Comparison of ENCODE assay signal across 8 cellular contexts in the genomic region with DNA sequence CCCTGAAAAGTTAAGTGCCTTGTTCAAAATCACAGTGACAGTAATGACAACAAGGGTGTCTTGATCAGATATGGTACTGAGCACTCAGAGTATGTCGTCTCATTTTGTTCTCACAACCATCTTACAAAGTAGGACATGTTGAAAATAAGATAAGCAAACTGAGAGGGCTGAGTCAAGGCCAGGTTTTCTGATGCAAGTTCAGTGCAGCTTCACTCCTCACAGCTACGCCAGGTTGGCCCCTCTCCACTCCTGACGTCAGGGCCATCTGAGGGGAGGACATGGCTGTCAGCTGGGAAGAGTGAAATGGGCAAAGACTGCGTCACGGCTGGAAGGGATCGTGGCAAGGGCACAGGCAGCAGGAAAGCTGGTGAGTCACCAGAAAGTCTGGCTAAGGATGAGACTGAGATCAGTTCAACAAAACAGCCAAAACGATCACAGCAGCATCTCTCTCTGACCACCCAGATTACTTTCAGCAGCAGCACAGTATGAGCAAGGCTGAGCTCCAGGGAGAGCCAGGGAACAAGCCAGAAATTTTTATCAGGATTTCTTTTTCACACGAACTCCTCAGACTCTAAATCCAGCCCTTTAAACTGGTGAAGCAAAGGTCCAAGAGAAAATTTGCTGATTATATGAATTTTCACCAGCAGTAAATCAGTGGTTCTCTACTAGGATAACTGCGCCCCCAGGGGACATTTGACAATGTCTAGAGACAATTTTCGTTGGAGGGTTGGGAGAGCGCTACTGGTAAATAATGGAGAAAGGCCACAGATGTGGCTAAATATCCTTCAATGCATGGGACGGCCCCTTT.
DNase-seq lines count a peak whose midpoint lies in the region; ATAC-seq and TF ChIP-seq lines count a peak whose summit lies in the region.

No MANE protein-coding gene starts in this region.

- H3K27me3 ChIP-seq in Karpas-422 (ENCODE audit: low read length) = no peaks in the 10 kb centered on the region

- ATAC-seq in GM19455 (IDR thresholded peaks at IDR 0.05; ENCODE audit: unreplicated experiment) (no peak), GM21717 (IDR thresholded peaks at IDR 0.05; ENCODE audit: unreplicated experiment) (no peak)

- no peak for TF ChIP-seq CTCF in coronary artery (IDR thresholded peaks at IDR 0.05)

- H3K9me3 ChIP-seq in mesodermal cell (ENCODE audit: control insufficient read depth, low read length) (no peaks in the 10 kb centered on the region), Karpas-422 (ENCODE audit: low read length) (no peaks in the 10 kb centered on the region)

- H3K27ac ChIP-seq in coronary artery (peak overlapping the region; percentile 76 to 86), mesodermal cell (ENCODE audit: low read depth, low read length, severe bottlenecking) (peak overlapping the region; percentile 43), Karpas-422 (ENCODE audit: low read length) (no peak overlapping the region)

- no peak overlapping the region for H3K9ac ChIP-seq in Karpas-422 (ENCODE audit: low read length)

- DNase-seq in A172 (ENCODE audit: low spot score) (peak; percentile 96), LHCN-M2 (ENCODE audit: low read depth) (peak; percentile 94), coronary artery (ENCODE audit: low spot score) (peak; percentile 99), Karpas-422 (no peak), activated gamma-delta T cell (lab: John Stamatoyannopoulos, UW) (no peak)

- no peak overlapping the region for H3K4me2 ChIP-seq in Karpas-422 (ENCODE audit: low read depth, low read length, poor library complexity, severe bottlenecking)

- peaks cover 11% of the 10 kb centered on the region for H3K4me1 ChIP-seq in mesodermal cell (ENCODE audit: control insufficient read depth, insufficient read depth, low read length, poor library complexity, severe bottlenecking)
- peaks cover 2% of the 10 kb centered on the region for H3K4me1 ChIP-seq in Karpas-422 (ENCODE audit: low read length)

- no peaks in the 10 kb centered on the region for H3K9me2 ChIP-seq in Karpas-422 (replicated peaks; ENCODE audit: insufficient read depth, low read length)

- no peak overlapping the region for H2AFZ ChIP-seq in Karpas-422 (ENCODE audit: low read length)

- H3K36me3 ChIP-seq in mesodermal cell (ENCODE audit: control insufficient read depth, insufficient read depth, low read length) = no peaks in the 10 kb centered on the region
- no peaks in the 10 kb centered on the region for H3K36me3 ChIP-seq in Karpas-422 (ENCODE audit: insufficient read depth, low read length)

- H4K20me1 ChIP-seq in Karpas-422 (ENCODE audit: insufficient read depth, low read depth, low read length) = no peaks in the 10 kb centered on the region

- WGBS in mesodermal cell (ENCODE audit: insufficient coverage in 2 of 2), 2 experiments = 88 to 90% methylated on average over 8 to 10 of the region's 12 CpGs

- peak overlapping the region; percentile 14 for H3K4me3 ChIP-seq in coronary artery
- H3K4me3 ChIP-seq in mesodermal cell (ENCODE audit: extremely low read depth, insufficient read depth, low read length, poor library complexity, severe bottlenecking) = no peak overlapping the region
- H3K4me3 ChIP-seq in Karpas-422 (ENCODE audit: low read length) = no peak overlapping the region

- no peaks in the 10 kb centered on the region for H3K79me2 ChIP-seq in Karpas-422 (ENCODE audit: low read length)

Comparison
In these comparisons a context has a peak if more than half of its experiments do, and no peak if none do; other contexts are left out.
1. DNase-seq: peak in A172 (single experiment), LHCN-M2 (single experiment) and coronary artery (single experiment); none in Karpas-422 (single experiment) and activated gamma-delta T cell (single experiment).